In the genomic region with DNA sequence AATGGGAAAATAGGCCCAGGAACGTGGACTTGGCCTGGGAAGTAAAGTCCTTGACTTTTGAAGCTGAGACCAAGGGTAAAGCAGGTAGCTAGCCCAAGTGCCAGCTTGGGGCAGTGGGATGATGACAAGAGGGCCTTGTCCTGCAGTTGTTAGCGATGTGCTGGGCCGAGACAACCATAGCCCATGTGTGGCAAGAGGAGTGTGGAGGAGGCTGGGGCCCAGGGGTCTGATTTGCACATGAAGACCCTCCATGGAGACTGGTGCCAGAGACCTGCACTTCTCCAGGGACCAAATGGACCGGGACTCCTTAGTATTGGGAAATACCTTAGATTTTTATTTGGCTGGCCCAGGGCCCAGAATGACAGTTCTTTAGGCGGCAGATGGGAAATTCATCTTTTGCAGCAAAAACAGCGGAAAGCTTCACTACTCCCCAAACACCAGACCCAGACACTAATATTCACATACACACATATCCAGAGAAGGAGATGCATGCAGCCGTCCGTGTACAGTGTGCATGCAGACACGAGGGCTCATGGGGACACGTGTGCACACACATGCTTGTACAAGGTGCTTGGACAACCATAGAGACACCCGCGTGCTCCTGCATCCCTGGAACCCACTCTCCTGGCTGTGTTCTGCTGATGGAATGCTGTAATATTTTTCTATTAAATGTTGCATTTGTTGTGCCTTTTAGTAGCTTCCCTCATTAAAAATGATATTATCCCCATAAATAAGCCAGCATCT, we compare ENCODE assay signal across 22 cellular contexts.
"Had no signal": no experiment of that assay in that cellular context is flagged by ENCODE, and none has a peak within 500 bp of the region (broad histone marks: within the 10 kb centered on the region; RNA-seq: fewer than 3 reads in every experiment).

No MANE protein-coding gene starts in this region.

- DNase-seq: activated B cell treated with CpG ODN at 0.5 μM for 24 hours; activated CD4-positive, alpha-beta T cell treated with anti-CD3 and anti-CD28 coated beads for 36 hours; activated T-cell treated with anti-CD3 and anti-CD28 coated beads, Interleukin-2, amount 50 U/mL, for 24 hours; anterior cingulate cortex; cerebellar nuclear complex; colonic mucosa; effector memory CD8-positive, alpha-beta T cell; hippocampal formation; ovary; retina; sigmoid colon; small intestine; stimulated activated CD4-positive, alpha-beta T cell treated with anti-CD3 and anti-CD28 coated beads, Interleukin-4, amount 100 ng/mL, for 24 hours; T-helper 2 cell had no signal

- H3K4me3 ChIP-seq: colonic mucosa, dorsolateral prefrontal cortex, gastroesophageal sphincter, ovary, prostate gland, sigmoid colon had no signal

- H3K27ac Mint-ChIP-seq: activated B cell treated with CpG ODN at 0.5 μM for 24 hours; activated CD4-positive, alpha-beta T cell treated with anti-CD3 and anti-CD28 coated beads for 36 hours; activated naive CD4-positive, alpha-beta T cell treated with anti-CD3 and anti-CD28 coated beads, Interleukin-2, amount 50 U/mL, for 24 hours; activated T-cell treated with anti-CD3 and anti-CD28 coated beads, Interleukin-2, amount 50 U/mL, for 24 hours; effector memory CD8-positive, alpha-beta T cell; memory B cell; natural killer cell treated with Interleukin-12 subunit alpha and Interleukin-12 subunit beta and Interleukin-15 and Interleukin-18, amount 100 ng/mL, for 72 hours; stimulated activated effector memory CD8-positive, alpha-beta T cell treated with anti-CD3 and anti-CD28 coated beads, Interleukin-12 subunit alpha, Interleukin-12 subunit beta, amount 100 ng/mL, for 72 hours; stimulated activated naive CD8-positive, alpha-beta T cell treated with anti-CD3 and anti-CD28 coated beads, Interleukin-15, Interleukin-2, amounts not matched to agents 100 ng/mL and 50 ng/mL, for 24 hours had no signal

- H3K27me3 Mint-ChIP-seq: activated naive CD4-positive, alpha-beta T cell treated with anti-CD3 and anti-CD28 coated beads, Interleukin-2, amount 50 U/mL, for 24 hours; activated T-cell treated with anti-CD3 and anti-CD28 coated beads, Interleukin-2, amount 50 U/mL, for 24 hours; stimulated activated naive CD8-positive, alpha-beta T cell treated with anti-CD3 and anti-CD28 coated beads, Interleukin-15, Interleukin-2, amounts not matched to agents 100 ng/mL and 50 ng/mL, for 24 hours had no signal

- H3K4me1 ChIP-seq: colonic mucosa, gastroesophageal sphincter, prostate gland, sigmoid colon had no signal

- H3K27me3 ChIP-seq: colonic mucosa, ovary, sigmoid colon had no signal

- H3K36me3 Mint-ChIP-seq: activated naive CD4-positive, alpha-beta T cell treated with anti-CD3 and anti-CD28 coated beads, Interleukin-2, amount 50 U/mL, for 24 hours; memory B cell; natural killer cell treated with Interleukin-12 subunit alpha and Interleukin-12 subunit beta and Interleukin-15 and Interleukin-18, amount 100 ng/mL, for 72 hours; stimulated activated effector memory CD8-positive, alpha-beta T cell treated with anti-CD3 and anti-CD28 coated beads, Interleukin-12 subunit alpha, Interleukin-12 subunit beta, amount 100 ng/mL, for 72 hours had no signal

- H3K9me3 Mint-ChIP-seq: activated B cell treated with CpG ODN at 0.5 μM for 24 hours; activated naive CD4-positive, alpha-beta T cell treated with anti-CD3 and anti-CD28 coated beads, Interleukin-2, amount 50 U/mL, for 24 hours; activated T-cell treated with anti-CD3 and anti-CD28 coated beads, Interleukin-2, amount 50 U/mL, for 24 hours; effector memory CD8-positive, alpha-beta T cell; memory B cell; natural killer cell treated with Interleukin-12 subunit alpha and Interleukin-12 subunit beta and Interleukin-15 and Interleukin-18, amount 100 ng/mL, for 72 hours; stimulated activated effector memory CD8-positive, alpha-beta T cell treated with anti-CD3 and anti-CD28 coated beads, Interleukin-12 subunit alpha, Interleukin-12 subunit beta, amount 100 ng/mL, for 72 hours; stimulated activated naive CD8-positive, alpha-beta T cell treated with anti-CD3 and anti-CD28 coated beads, Interleukin-15, Interleukin-2, amounts not matched to agents 100 ng/mL and 50 ng/mL, for 24 hours had no signal

- H3K4me3 Mint-ChIP-seq: activated B cell treated with CpG ODN at 0.5 μM for 24 hours; activated CD4-positive, alpha-beta T cell treated with anti-CD3 and anti-CD28 coated beads for 36 hours; activated naive CD4-positive, alpha-beta T cell treated with anti-CD3 and anti-CD28 coated beads, Interleukin-2, amount 50 U/mL, for 24 hours; activated T-cell treated with anti-CD3 and anti-CD28 coated beads, Interleukin-2, amount 50 U/mL, for 24 hours; effector memory CD8-positive, alpha-beta T cell; memory B cell; natural killer cell treated with Interleukin-12 subunit alpha and Interleukin-12 subunit beta and Interleukin-15 and Interleukin-18, amount 100 ng/mL, for 72 hours; stimulated activated effector memory CD8-positive, alpha-beta T cell treated with anti-CD3 and anti-CD28 coated beads, Interleukin-12 subunit alpha, Interleukin-12 subunit beta, amount 100 ng/mL, for 72 hours; stimulated activated naive CD8-positive, alpha-beta T cell treated with anti-CD3 and anti-CD28 coated beads, Interleukin-15, Interleukin-2, amounts not matched to agents 100 ng/mL and 50 ng/mL, for 24 hours had no signal

- H3K27ac ChIP-seq: colonic mucosa, dorsolateral prefrontal cortex, gastroesophageal sphincter, ovary, prostate gland, sigmoid colon had no signal

- ATAC-seq: activated CD4-positive, alpha-beta T cell treated with anti-CD3 and anti-CD28 coated beads for 36 hours; effector memory CD8-positive, alpha-beta T cell; gastroesophageal sphincter; natural killer cell treated with Interleukin-12 subunit alpha and Interleukin-12 subunit beta and Interleukin-15 and Interleukin-18, amount 100 ng/mL, for 72 hours; stimulated activated effector memory CD8-positive, alpha-beta T cell treated with anti-CD3 and anti-CD28 coated beads, Interleukin-12 subunit alpha, Interleukin-12 subunit beta, amount 100 ng/mL, for 72 hours had no signal

- H3K9me3 ChIP-seq: colonic mucosa, gastroesophageal sphincter, ovary, prostate gland, sigmoid colon had no signal

- H3K36me3 ChIP-seq: colonic mucosa, gastroesophageal sphincter, ovary, prostate gland, sigmoid colon had no signal

- H3K4me1 Mint-ChIP-seq: activated B cell treated with CpG ODN at 0.5 μM for 24 hours; activated CD4-positive, alpha-beta T cell treated with anti-CD3 and anti-CD28 coated beads for 36 hours; activated naive CD4-positive, alpha-beta T cell treated with anti-CD3 and anti-CD28 coated beads, Interleukin-2, amount 50 U/mL, for 24 hours; memory B cell; stimulated activated effector memory CD8-positive, alpha-beta T cell treated with anti-CD3 and anti-CD28 coated beads, Interleukin-12 subunit alpha, Interleukin-12 subunit beta, amount 100 ng/mL, for 72 hours had no signal
